In the genomic region with DNA sequence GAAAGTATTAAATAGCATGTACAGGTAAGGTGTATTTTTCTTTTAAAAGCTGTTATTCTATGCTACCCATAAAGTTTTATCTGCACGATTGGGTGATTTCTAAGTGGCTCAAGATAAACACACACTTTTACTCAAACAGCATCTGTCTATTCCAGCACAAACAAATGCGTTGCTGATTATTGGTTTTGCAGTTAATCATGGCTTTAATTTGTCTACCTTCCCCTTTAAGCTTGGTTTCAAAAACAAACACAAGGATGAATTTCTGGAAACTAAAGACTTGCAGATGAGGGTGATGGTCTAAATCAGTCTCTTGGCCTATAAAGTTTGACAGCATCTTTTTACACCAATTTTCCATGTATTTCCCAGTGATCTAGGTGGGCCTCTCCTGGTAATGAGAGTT, we compare ENCODE assay signal across 19 cellular contexts.
"Had no signal": no experiment of that assay in that cellular context is flagged by ENCODE, and none has a peak within 500 bp of the region (broad histone marks: within the 10 kb centered on the region; RNA-seq: fewer than 3 reads in every experiment).

No MANE protein-coding gene starts in this region.

- DNase-seq: activated CD4-positive, alpha-beta T cell treated with anti-CD3 and anti-CD28 coated beads for 1 hour; activated CD4-positive, alpha-beta T cell treated with anti-CD3 and anti-CD28 coated beads, Interleukin-2, amount 50 U/mL, for 48 hours; activated naive CD4-positive, alpha-beta T cell treated with anti-CD3 and anti-CD28 coated beads, Interleukin-2, amount 10 ng/mL, durations not matched to agents 7 days and 5 days; dermis blood vessel endothelial cell; effector memory CD8-positive, alpha-beta T cell; erythroblast; left lung; mesendoderm; ovary; spleen; stimulated activated naive CD8-positive, alpha-beta T cell treated with anti-CD3 and anti-CD28 coated beads, Interleukin-15, amount 100 ng/mL, for 72 hours; T-helper 1 cell had no signal

- H3K4me2 ChIP-seq: hepatocyte had no signal

- H3K27ac Mint-ChIP-seq: activated naive CD4-positive, alpha-beta T cell treated with anti-CD3 and anti-CD28 coated beads, Interleukin-2, amount 10 ng/mL, durations not matched to agents 7 days and 5 days; activated T-helper 2 cell treated with anti-CD3 and anti-CD28 coated beads, Interferon-gamma antibody, Interleukin-2, Interleukin-4, amounts not matched to agents 10 μg/mL and 5 μg/mL and 100 μg/mL, durations not matched to agents 14 hours and 24 hours and 36 hours; effector memory CD8-positive, alpha-beta T cell; stimulated activated naive CD8-positive, alpha-beta T cell treated with anti-CD3 and anti-CD28 coated beads, Interleukin-15, amount 100 ng/mL, for 72 hours; type B pancreatic cell had no signal

- H3K4me3 Mint-ChIP-seq: activated naive CD4-positive, alpha-beta T cell treated with anti-CD3 and anti-CD28 coated beads, Interleukin-2, amount 10 ng/mL, durations not matched to agents 7 days and 5 days; effector memory CD8-positive, alpha-beta T cell; neural crest cell; stimulated activated naive CD8-positive, alpha-beta T cell treated with anti-CD3 and anti-CD28 coated beads, Interleukin-15, amount 100 ng/mL, for 72 hours; type B pancreatic cell had no signal

- FAIRE-seq: keratinocyte had no signal

- H3K9me3 Mint-ChIP-seq: activated naive CD4-positive, alpha-beta T cell treated with anti-CD3 and anti-CD28 coated beads, Interleukin-2, amount 10 ng/mL, durations not matched to agents 7 days and 5 days; activated T-helper 2 cell treated with anti-CD3 and anti-CD28 coated beads, Interferon-gamma antibody, Interleukin-2, Interleukin-4, amounts not matched to agents 10 μg/mL and 5 μg/mL and 100 μg/mL, durations not matched to agents 14 hours and 24 hours and 36 hours; effector memory CD8-positive, alpha-beta T cell; neural crest cell; stimulated activated naive CD8-positive, alpha-beta T cell treated with anti-CD3 and anti-CD28 coated beads, Interleukin-15, amount 100 ng/mL, for 72 hours; type B pancreatic cell had no signal

- H3K27me3 Mint-ChIP-seq: type B pancreatic cell had no signal

- H3K9me3 ChIP-seq: ascending aorta, left lung, ovary, spleen had no signal

- ATAC-seq: effector memory CD8-positive, alpha-beta T cell; left lung; stimulated activated naive CD8-positive, alpha-beta T cell treated with anti-CD3 and anti-CD28 coated beads, Interleukin-15, amount 100 ng/mL, for 72 hours had no signal

- H3K4me3 ChIP-seq: ascending aorta, hepatocyte, left lung, ovary, spleen had no signal

- H3K36me3 Mint-ChIP-seq: activated naive CD4-positive, alpha-beta T cell treated with anti-CD3 and anti-CD28 coated beads, Interleukin-2, amount 10 ng/mL, durations not matched to agents 7 days and 5 days had no signal

- H3K79me2 ChIP-seq: hepatocyte had no signal

- H3K27me3 ChIP-seq: ascending aorta, hepatocyte, left lung, ovary, spleen had no signal

- H3K27ac ChIP-seq: ascending aorta, hepatocyte, left lung, ovary, spleen, VCaP had no signal

- H3K36me3 ChIP-seq: ascending aorta, left lung, ovary had no signal

- H3K4me1 Mint-ChIP-seq: activated naive CD4-positive, alpha-beta T cell treated with anti-CD3 and anti-CD28 coated beads, Interleukin-2, amount 10 ng/mL, durations not matched to agents 7 days and 5 days had no signal

- H2AFZ ChIP-seq: hepatocyte had no signal
